1 cellular context compared by ENCODE assay signal in the genomic region with DNA sequence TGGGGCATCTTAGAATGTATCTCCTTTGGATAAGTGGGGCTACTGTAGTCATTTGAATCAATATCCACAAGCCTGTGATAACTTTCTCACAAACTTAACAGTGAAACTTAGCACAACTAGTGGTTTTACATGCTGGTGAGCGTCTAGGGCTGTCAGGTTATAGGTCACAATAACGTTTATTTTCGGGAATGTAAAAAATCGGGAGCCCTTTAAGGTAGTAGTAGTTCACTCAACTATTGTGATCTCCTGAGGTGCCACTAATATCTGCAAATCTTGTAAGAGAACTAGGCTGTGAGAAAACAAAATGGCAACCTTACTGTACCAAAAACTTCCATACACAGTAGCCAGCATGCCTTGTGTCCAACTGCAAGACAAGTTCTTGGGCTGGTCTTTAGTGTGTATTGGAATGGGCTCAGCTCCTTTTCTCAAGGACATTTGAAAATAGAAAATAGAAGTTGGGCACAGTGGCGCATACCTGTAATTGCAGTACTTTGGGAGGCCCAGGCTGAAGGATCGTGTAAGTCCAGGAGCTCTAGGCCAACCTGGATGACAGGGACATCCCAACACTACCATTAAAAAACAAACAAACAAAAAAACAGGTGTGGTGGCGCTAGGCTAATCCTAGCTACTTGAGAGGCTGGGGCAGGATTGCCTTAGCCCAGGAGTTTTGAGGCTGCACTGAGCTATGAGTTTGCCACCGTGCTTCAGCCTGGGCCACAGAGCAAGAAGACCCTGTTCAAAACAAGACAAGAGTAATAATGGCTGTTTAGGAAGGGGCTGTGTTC.
TF ChIP-seq lines count a peak whose summit lies in the region.

No MANE protein-coding gene starts in this region.

TF ChIP-seq in K562, 482 proteins besides CTCF, POLR2A, EP300 and RAD21 (continued from another document):
- TF ChIP-seq YY1 (IDR thresholded peaks at IDR 0.05; ENCODE audit: borderline replicate concordance in 1 of 3, control insufficient read depth in 1 of 3, extremely low read depth in 1 of 3, insufficient read depth in 3 of 3, insufficient read length in 1 of 3, insufficient replicate concordance in 2 of 3, low read depth in 1 of 3, low read length in 2 of 3) (peak in 1 of 3 experiments; percentile 38), RFX1 (IDR thresholded peaks at IDR 0.05) (no peak), RBM22 (IDR thresholded peaks at IDR 0.05; ENCODE audit: low read depth, low read length, poor library complexity, severe bottlenecking) (peak; percentile 29), MAFG (tag; conservative IDR thresholded peaks at IDR 0.05) (no peak), MLX (CRISPR knock-in tag; conservative IDR thresholded peaks at IDR 0.05) (0 out of 4 replicates have a peak, but pooled peaks of 1 of the 2 experiments have one; percentile 38), ZNF174 (CRISPR knock-in tag; IDR thresholded peaks at IDR 0.05) (peak; percentile 56; the same call in 1 of the 2 replicates), KAT7 (CRISPR knock-in tag; IDR thresholded peaks at IDR 0.05; ENCODE audit: borderline replicate concordance) (peak; percentile 47; the same call in 1 of the 2 replicates)
- TF ChIP-seq, protein P1, sequence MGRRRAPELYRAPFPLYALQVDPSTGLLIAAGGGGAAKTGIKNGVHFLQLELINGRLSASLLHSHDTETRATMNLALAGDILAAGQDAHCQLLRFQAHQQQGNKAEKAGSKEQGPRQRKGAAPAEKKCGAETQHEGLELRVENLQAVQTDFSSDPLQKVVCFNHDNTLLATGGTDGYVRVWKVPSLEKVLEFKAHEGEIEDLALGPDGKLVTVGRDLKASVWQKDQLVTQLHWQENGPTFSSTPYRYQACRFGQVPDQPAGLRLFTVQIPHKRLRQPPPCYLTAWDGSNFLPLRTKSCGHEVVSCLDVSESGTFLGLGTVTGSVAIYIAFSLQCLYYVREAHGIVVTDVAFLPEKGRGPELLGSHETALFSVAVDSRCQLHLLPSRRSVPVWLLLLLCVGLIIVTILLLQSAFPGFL (CRISPR knock-in tag; IDR thresholded peaks at IDR 0.05): peak; percentile 80; the same call in 1 of the 2 replicates
